29 cellular contexts compared by ENCODE assay signal in the genomic region with DNA sequence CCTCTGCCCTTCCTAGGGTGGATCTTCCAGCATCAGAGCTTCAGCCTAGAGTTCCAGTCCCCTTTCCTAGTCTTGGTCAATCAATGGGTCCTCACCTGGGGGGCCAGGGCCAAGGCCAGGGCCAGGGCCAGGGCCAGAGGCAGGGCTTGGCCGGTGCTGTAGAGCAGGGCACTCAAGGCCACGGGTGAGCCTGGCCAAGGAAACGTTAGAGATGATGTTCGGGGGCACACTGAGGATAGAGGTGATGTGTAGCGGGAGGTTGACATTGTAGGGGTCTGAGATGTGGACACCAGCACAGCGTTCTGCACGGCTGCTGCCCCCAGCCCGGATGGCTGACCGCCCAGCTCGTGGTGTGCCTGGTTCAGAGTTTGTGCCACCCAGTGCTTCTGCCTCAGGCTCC. TPM values are rescaled to one million over a fixed set of nuclear protein-coding genes. Genes with fewer than 3 reads are reported as not detected.
"Had no signal": no experiment of that assay in that cellular context is flagged by ENCODE, and none has a peak within 500 bp of the region (broad histone marks: within the 10 kb centered on the region; RNA-seq: fewer than 3 reads in every experiment).

No MANE protein-coding gene starts in this region.

- H3K9me3 ChIP-seq: esophagus squamous epithelium, heart right ventricle, right atrium auricular region, thoracic aorta, vagina had no signal

- H3K4me3 ChIP-seq: esophagus squamous epithelium, heart right ventricle, right atrium auricular region, thoracic aorta, vagina had no signal

- H3K27ac ChIP-seq: epithelial cell of prostate, esophagus squamous epithelium, heart right ventricle, right atrium auricular region, thoracic aorta, vagina had no signal

- H3K4me3 Mint-ChIP-seq: activated CD4-positive, alpha-beta memory T cell treated with anti-CD3 and anti-CD28 coated beads for 36 hours; activated CD4-positive, alpha-beta T cell treated with anti-CD3 and anti-CD28 coated beads, Interleukin-2, amount 10 ng/mL, durations not matched to agents 24 days and 14 days; activated naive CD8-positive, alpha-beta T cell; activated T-cell treated with anti-CD3 and anti-CD28 coated beads, Interleukin-2, amount 50 U/mL, for 4 hours; central memory CD8-positive, alpha-beta T cell; dendritic cell treated with granulocyte-macrophage colony-stimulating factor and Interleukin-4, amounts not matched to agents 40 ng/mL and 50 ng/mL, for 4 days; memory B cell; nephron progenitor cell had no signal

- H3K4me1 ChIP-seq: right atrium auricular region, vagina had no signal

- H3K27ac Mint-ChIP-seq: activated CD4-positive, alpha-beta T cell treated with anti-CD3 and anti-CD28 coated beads, Interleukin-2, amount 10 ng/mL, durations not matched to agents 24 days and 14 days; activated T-helper 2 cell treated with anti-CD3 and anti-CD28 coated beads, Interferon-gamma antibody, Interleukin-2, Interleukin-4, amounts not matched to agents 10 μg/mL and 5 μg/mL and 100 μg/mL, durations not matched to agents 14 hours and 24 hours and 36 hours; dendritic cell treated with granulocyte-macrophage colony-stimulating factor and Interleukin-4, amounts not matched to agents 40 ng/mL and 50 ng/mL, for 4 days; memory B cell; nephron progenitor cell had no signal

- DNase-seq: activated CD4-positive, alpha-beta memory T cell treated with anti-CD3 and anti-CD28 coated beads for 36 hours; activated CD4-positive, alpha-beta T cell treated with anti-CD3 and anti-CD28 coated beads, Interleukin-2, amount 10 ng/mL, durations not matched to agents 24 days and 14 days; activated CD4-positive, CD25-positive, alpha-beta regulatory T cell treated with anti-CD3 and anti-CD28 coated beads, Interleukin-2, amount 50 U/mL, for 72 hours; activated CD8-positive, alpha-beta memory T cell treated with anti-CD3 and anti-CD28 coated beads, Interleukin-2, amount 50 U/mL, for 48 hours; activated T-cell treated with anti-CD3 and anti-CD28 coated beads, Interleukin-2, amount 50 U/mL, for 4 hours; anterior cingulate cortex; esophagus squamous epithelium; foreskin melanocyte; heart right ventricle; nephron progenitor cell; occipital lobe; stimulated activated CD4-positive, alpha-beta T cell treated with anti-CD3 and anti-CD28 coated beads, Interleukin-15, amount 100 ng/mL, for 24 hours; stimulated activated CD4-positive, alpha-beta T cell treated with anti-CD3 and anti-CD28 coated beads, Interleukin-2, amount 100 ng/mL, for 24 hours; stimulated activated naive CD4-positive, alpha-beta T cell treated with Interleukin-2 at 50 U/mL for 16 hours; T-helper 2 cell had no signal

- FAIRE-seq: bronchial epithelial cell, endometrium had no signal

- ATAC-seq: activated T-cell treated with anti-CD3 and anti-CD28 coated beads, Interleukin-2, amount 50 U/mL, for 4 hours; heart right ventricle had no signal

- H3K36me3 ChIP-seq: right atrium auricular region, thoracic aorta, vagina had no signal

- H3K27me3 ChIP-seq: right atrium auricular region, vagina had no signal

- H3K27me3 Mint-ChIP-seq: activated CD4-positive, alpha-beta memory T cell treated with anti-CD3 and anti-CD28 coated beads for 36 hours; activated CD4-positive, alpha-beta T cell treated with anti-CD3 and anti-CD28 coated beads, Interleukin-2, amount 10 ng/mL, durations not matched to agents 24 days and 14 days; activated naive CD8-positive, alpha-beta T cell; central memory CD8-positive, alpha-beta T cell; dendritic cell treated with granulocyte-macrophage colony-stimulating factor and Interleukin-4, amounts not matched to agents 40 ng/mL and 50 ng/mL, for 4 days; memory B cell; type B pancreatic cell had no signal

- H3K9me3 Mint-ChIP-seq: activated CD4-positive, alpha-beta memory T cell treated with anti-CD3 and anti-CD28 coated beads for 36 hours; activated CD4-positive, alpha-beta T cell treated with anti-CD3 and anti-CD28 coated beads, Interleukin-2, amount 10 ng/mL, durations not matched to agents 24 days and 14 days; activated T-cell treated with anti-CD3 and anti-CD28 coated beads, Interleukin-2, amount 50 U/mL, for 4 hours; activated T-helper 2 cell treated with anti-CD3 and anti-CD28 coated beads, Interferon-gamma antibody, Interleukin-2, Interleukin-4, amounts not matched to agents 10 μg/mL and 5 μg/mL and 100 μg/mL, durations not matched to agents 14 hours and 24 hours and 36 hours; central memory CD8-positive, alpha-beta T cell; dendritic cell treated with granulocyte-macrophage colony-stimulating factor and Interleukin-4, amounts not matched to agents 40 ng/mL and 50 ng/mL, for 4 days; memory B cell had no signal

RNA-seq across cellular contexts. Expression of gene ARHGAP30, which starts 18.5 kb away (rescaled TPM):
- total RNA-seq: glomerular endothelial cell, pulmonary artery endothelial cell had no signal

RNA-seq across cellular contexts. Expression of gene NECTIN4, which starts 38.1 kb away (rescaled TPM):
- total RNA-seq: activated T-helper 2 cell treated with anti-CD3 and anti-CD28 coated beads, Interferon-gamma antibody, Interleukin-2, Interleukin-4, amounts not matched to agents 10 μg/mL and 5 μg/mL and 100 μg/mL, durations not matched to agents 14 hours and 24 hours and 36 hours; occipital lobe had no signal
